Comparison of ENCODE assay signal across 27 cellular contexts in genomic region chr7:154519229-154519628, GRCh38.
"Had no signal": no experiment of that assay in that cellular context is flagged by ENCODE, and none has a peak within 500 bp of the region (broad histone marks: within the 10 kb centered on the region; RNA-seq: fewer than 3 reads in every experiment).

No MANE protein-coding gene starts in this region.

- H3K4me3 ChIP-seq: ovary, psoas muscle, right lobe of liver, skin epidermis, smooth muscle cell, spleen, suprapubic skin, testis, tibial artery, transverse colon, upper lobe of right lung, uterus had no signal

- H3K27me3 ChIP-seq: ovary, right lobe of liver, spleen, suprapubic skin, testis, tibial artery, transverse colon, upper lobe of right lung, uterus had no signal

- H3K4me1 ChIP-seq: parathyroid adenoma, psoas muscle, right lobe of liver, spleen, suprapubic skin, testis, tibial artery, transverse colon, upper lobe of right lung, uterus had no signal

- H3K36me3 ChIP-seq: ovary, right lobe of liver, spleen, suprapubic skin, tibial artery, transverse colon, upper lobe of right lung, uterus had no signal

- H3K9me3 ChIP-seq: ovary, psoas muscle, right lobe of liver, suprapubic skin, testis, tibial artery, transverse colon, upper lobe of right lung, uterus had no signal

- H3K27ac ChIP-seq: ovary, parathyroid adenoma, psoas muscle, right lobe of liver, skin epidermis, spleen, suprapubic skin, testis, tibial artery, transverse colon, upper lobe of right lung, uterus had no signal

- DNase-seq: naive thymus-derived CD8-positive, alpha-beta T cell; nephron progenitor cell; occipital lobe; ovary; posterior cingulate gyrus; psoas muscle; right cardiac atrium; right lobe of liver; spleen; stimulated activated CD4-positive, alpha-beta T cell treated with anti-CD3 and anti-CD28 coated beads, Interleukin-12 subunit alpha, Interleukin-12 subunit beta, amount 100 ng/mL, for 4 hours; stimulated activated CD4-positive, alpha-beta T cell treated with anti-CD3 and anti-CD28 coated beads, Interleukin-1b, Interleukin-23, amount 100 ng/mL, for 48 hours; stimulated activated CD4-positive, alpha-beta T cell treated with anti-CD3 and anti-CD28 coated beads, Interleukin-4, amount 100 ng/mL, for 1 hour; stimulated activated CD4-positive, alpha-beta T cell treated with anti-CD3 and anti-CD28 coated beads, Interleukin-4, amount 100 ng/mL, for 4 hours; stimulated activated CD8-positive, alpha-beta memory T cell treated with anti-CD3 and anti-CD28 coated beads, Interleukin-4, amount 100 ng/mL, for 48 hours; stimulated activated naive CD4-positive, alpha-beta T cell; stimulated activated naive CD8-positive, alpha-beta T cell treated with anti-CD3 and anti-CD28 coated beads, Interleukin-15, amount 100 ng/mL, for 72 hours; stimulated activated naive CD8-positive, alpha-beta T cell treated with anti-CD3 and anti-CD28 coated beads, Interleukin-15, Interleukin-2, amounts not matched to agents 100 U/mL and 50 U/mL, for 24 hours; substantia nigra; testis; tibial artery; transverse colon; upper lobe of right lung; uterus had no signal
